8 cellular contexts compared by ENCODE assay signal in the genomic region with DNA sequence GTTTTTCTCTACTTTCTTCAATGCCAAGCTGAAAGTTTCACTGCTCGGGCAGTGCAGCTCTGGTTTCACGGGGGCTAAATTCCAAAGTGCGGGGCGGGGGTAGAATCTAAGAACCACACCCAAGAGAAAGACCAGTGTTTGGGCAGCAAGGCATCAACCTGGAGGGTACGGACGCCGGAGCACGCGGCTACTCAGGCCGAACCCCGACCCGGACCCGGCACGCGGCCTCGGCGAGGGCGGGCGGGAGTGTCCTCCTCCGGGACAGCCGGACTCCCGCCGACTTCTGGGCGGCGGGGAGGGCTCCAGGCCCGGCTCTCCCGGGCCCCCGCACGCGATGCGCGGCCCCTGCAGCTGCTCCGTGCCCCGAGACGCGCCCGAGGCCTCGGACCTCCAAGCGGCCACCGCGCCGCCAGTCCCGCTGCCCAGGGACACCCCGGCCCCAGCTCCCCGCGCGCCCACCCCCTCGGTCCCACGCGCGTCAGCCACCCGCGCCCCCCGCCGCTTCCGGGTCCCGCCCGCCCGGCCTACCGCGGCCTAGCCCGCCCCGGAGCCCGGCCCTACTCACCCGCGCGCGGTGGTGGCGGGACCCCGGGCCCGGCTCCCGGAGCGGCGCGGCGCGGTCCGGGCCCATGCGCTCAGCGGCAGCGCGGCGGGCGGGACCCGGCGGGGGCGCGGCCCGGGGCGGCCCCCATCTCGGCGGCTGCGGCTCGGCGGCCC. TPM values are rescaled to one million over a fixed set of nuclear protein-coding genes. Genes with fewer than 3 reads are reported as not detected.
DNase-seq lines count a peak whose midpoint lies in the region; ATAC-seq and TF ChIP-seq lines count a peak whose summit lies in the region.

No MANE protein-coding gene starts in this region.

- peak overlapping the region; percentile 74 for H3K9ac ChIP-seq in MM.1S (ENCODE audit: low read length)

- ATAC-seq in GM21737 (IDR thresholded peaks at IDR 0.05; ENCODE audit: unreplicated experiment), result peak; percentile 18
- ATAC-seq in right lobe of liver, result no peak

- TF ChIP-seq POLR2A in right lobe of liver (IDR thresholded peaks at IDR 0.05), result no peak

- POLR2A ChIA-PET in MCF 10A (lab: Yijun Ruan, JAX), result interaction anchor here (0.6 to 3.5 kb wide), 7 partner anchors 14 to 1812 kb away, joined by 3 to 20 read pairs (median 4); a partner anchor contains a TSS

- H3K36me3 ChIP-seq in MM.1S (replicated peaks; ENCODE audit: insufficient read depth, low read length) (0 out of 2 replicates have a peak, but pooled peaks cover 4% of the 10 kb centered on the region), right lobe of liver (peaks cover 0 to 5% (median 0%) of the 10 kb centered on the region in 4 donors), thymus (ENCODE audit: control insufficient read depth, insufficient read depth) (peaks cover 4% of the 10 kb centered on the region)

- H3K9me3 ChIP-seq in MM.1S (replicated peaks; ENCODE audit: insufficient read depth, low read length) (no peaks in the 10 kb centered on the region), right lobe of liver (no peaks in the 10 kb centered on the region), thymus (ENCODE audit: control insufficient read depth) (no peaks in the 10 kb centered on the region)

- H3K4me1 ChIP-seq in MM.1S (ENCODE audit: low read length), result no peaks in the 10 kb centered on the region; the same call in 1 of the 2 replicates
- peaks cover 0 to 11% (median 2%) of the 10 kb centered on the region in 4 donors for H3K4me1 ChIP-seq in right lobe of liver
- H3K4me1 ChIP-seq in thymus (ENCODE audit: control insufficient read depth, insufficient read depth, low read length), result peaks cover 8% of the 10 kb centered on the region

- H2AFZ ChIP-seq in MM.1S (ENCODE audit: low read length), result peak overlapping the region; percentile 48; the same call in 1 of the 2 replicates

- no peaks in the 10 kb centered on the region for H3K9me2 ChIP-seq in MM.1S (replicated peaks; ENCODE audit: insufficient read depth, low read length)

- H3K4me1 Mint-ChIP-seq in MCF 10A (ENCODE audit: insufficient read depth, unreplicated experiment), result peaks cover 21% of the 10 kb centered on the region

- peak overlapping the region; percentile 82 for H3K4me2 ChIP-seq in MM.1S (ENCODE audit: low read depth, low read length)

- peak overlapping the region; percentile 74 for H3K4me3 Mint-ChIP-seq in MCF 10A (ENCODE audit: unreplicated experiment)

- H3K27me3 Mint-ChIP-seq in MCF 10A (ENCODE audit: insufficient read depth, unreplicated experiment), result no peaks in the 10 kb centered on the region

- no peaks in the 10 kb centered on the region for H3F3A ChIP-seq in MM.1S (ENCODE audit: insufficient read depth, low read length)

- H3K27me3 ChIP-seq in MM.1S (replicated peaks; ENCODE audit: insufficient read depth, low read length) (no peaks in the 10 kb centered on the region; the same call in 1 of the 2 replicates), right lobe of liver (no peaks in the 10 kb centered on the region), thymus (ENCODE audit: control insufficient read depth, insufficient read depth) (no peaks in the 10 kb centered on the region)

- intact Hi-C loops in MCF 10A (cut with micrococcal nuclease) (no loop called here), right lobe of liver (cut with DNase I) (no loop called here)

- no peak overlapping the region for H3K27ac ChIP-seq in MM.1S (ENCODE audit: low read length)
- H3K27ac ChIP-seq in right lobe of liver, result peak overlapping the region in 1 of 3 donors; percentile 47
- H3K27ac ChIP-seq in thymus (ENCODE audit: low read depth), result peak overlapping the region; percentile 52

- H3K9me3 Mint-ChIP-seq in MCF 10A (ENCODE audit: unreplicated experiment), result no peaks in the 10 kb centered on the region

- 0% methylated on average over 12 of the region's 95 CpGs for WGBS in right lobe of liver (ENCODE audit: insufficient coverage, low coverage, low lambda C conversion rate, missing lambda C conversion rate)
- under 1% methylated on average over 95 of the region's 95 CpGs for WGBS in thymus

- no TSS peak for BruUV-seq in MCF 10A (replicated peaks; lab: Mats Ljungman, UMichigan)

- CTCF ChIA-PET in MCF 10A (lab: Yijun Ruan, JAX), result interaction anchor here (0.5 to 1.8 kb wide), 4 partner anchors 10 to 146 kb away, joined by 3 to 10 read pairs (median 4); a partner anchor contains a TSS

- peaks cover 10% of the 10 kb centered on the region for H3K36me3 Mint-ChIP-seq in MCF 10A (ENCODE audit: insufficient read depth, unreplicated experiment)

- H3K4me3 ChIP-seq in GM12865 (ENCODE audit: low read depth, low read length), result peak overlapping the region; percentile 82
- peak overlapping the region; percentile 75 for H3K4me3 ChIP-seq in MM.1S (ENCODE audit: low read length)
- peak overlapping the region; percentile 56 to 75 (median 75) for H3K4me3 ChIP-seq in right lobe of liver
- peak overlapping the region; percentile 84 for H3K4me3 ChIP-seq in thymus (ENCODE audit: low read length)

- peak overlapping the region; percentile 39 for H3K27ac Mint-ChIP-seq in MCF 10A (ENCODE audit: low read depth, unreplicated experiment)

- DNase-seq in GM12865 (ENCODE audit: low read depth) (peak; percentile 34), MM.1S (peak; percentile 14), MCF 10A (ENCODE audit: unreplicated experiment) (no peak), right lobe of liver (peak in 2 of 3 donors; percentile 54 to 68), foreskin melanocyte (no peak), NOMO-1 treated with DMSO at 0.1 percent for 48 hours (lab: John Stamatoyannopoulos, UW; ENCODE audit: unreplicated experiment) (no peak)

- TF ChIP-seq CTCF in GM12865 (IDR thresholded peaks at IDR 0.05; ENCODE audit: insufficient read depth, low read depth, low read length, missing control alignments) (no peak), MM.1S (IDR thresholded peaks at IDR 0.05; ENCODE audit: low read length) (no peak), MCF 10A (IDR thresholded peaks at IDR 0.05; ENCODE audit: unreplicated experiment) (no peak), right lobe of liver (IDR thresholded peaks at IDR 0.05) (no peak)

- peaks cover 48% of the 10 kb centered on the region for H3K79me2 ChIP-seq in MM.1S (ENCODE audit: low read length)

- H4K20me1 ChIP-seq in MM.1S (ENCODE audit: insufficient read depth, low read length), result no peaks in the 10 kb centered on the region

RNA-seq across cellular contexts. Expression of a gene that starts 0.6 kb away (rescaled TPM):
- total RNA-seq in MCF 10A (2022) (37.0 and 43.7 TPM in 2 replicates), right lobe of liver (10 to 100 TPM in 3 of 6 experiments, 1 to 10 TPM in 3; 5.5 to 17.4 (median 9.4) TPM)
- polyA plus RNA-seq in thymus, result 24.1 TPM

RNA-seq across cellular contexts. Expression of a gene that starts 18.4 kb away (rescaled TPM):
- total RNA-seq in MCF 10A (2022) (105 and 121 TPM in 2 replicates), right lobe of liver (10 to 100 TPM; 29.9 to 64.7 (median 32.6) TPM)
- 79.4 TPM for polyA plus RNA-seq in thymus

RNA-seq across cellular contexts. Expression of a gene that starts 29.8 kb away (rescaled TPM):
- total RNA-seq in MCF 10A (2022) (18.3 and 23.9 TPM in 2 replicates), right lobe of liver (10 to 100 TPM; 24.3 to 44.6 (median 28.0) TPM)
- polyA plus RNA-seq in thymus, result 47.4 TPM

RNA-seq across cellular contexts. Expression of a gene that starts 45.0 kb away (rescaled TPM):
- total RNA-seq in MCF 10A (2022) (71.9 and 76.8 TPM in 2 replicates), right lobe of liver (10 to 100 TPM; 50.3 to 83.6 (median 61.0) TPM)
- 34.4 TPM for polyA plus RNA-seq in thymus

RNA-seq across cellular contexts. Expression of a gene that starts 49.7 kb away (rescaled TPM):
- total RNA-seq in MCF 10A (2022) (29.0 and 37.2 TPM in 2 replicates), right lobe of liver (100 to 1,000 TPM in 3 of 6 experiments, 10 to 100 TPM in 3; 73.6 to 169 (median 97.0) TPM)
- polyA plus RNA-seq in thymus, result 14.2 TPM

Comparison
In these comparisons a context has a peak if more than half of its experiments do, and no peak if none do; other contexts are left out.
1. DNase-seq: peak in GM12865 (single experiment), MM.1S (single experiment) and right lobe of liver (2 of 3); none in MCF 10A (single experiment), foreskin melanocyte (single experiment) and NOMO-1 treated with DMSO at 0.1 percent for 48 hours (single experiment).
2. Peak in every context shown above with its lines, with median percentiles within 50 percentile points of each other: H3K4me3 ChIP-seq.